In genomic region chr1:41578712-41579335, GRCh38 we compare ENCODE assay signal across 8 cellular contexts.
DNase-seq lines count a peak whose midpoint lies in the region; TF ChIP-seq lines count a peak whose summit lies in the region.

No MANE protein-coding gene starts in this region.

- DNase-seq in activated CD4-positive, alpha-beta T cell treated with anti-CD3 and anti-CD28 coated beads for 48 hours: peak; percentile 2
- DNase-seq in activated CD4-positive, alpha-beta T cell treated with anti-CD3 and anti-CD28 coated beads, Interleukin-2, amount 50 U/mL, for 48 hours: no peak
- peak; percentile 22 for DNase-seq in RKO (ENCODE audit: low spot score)
- peak; percentile 35 for DNase-seq in fibroblast of pulmonary artery (ENCODE audit: low read depth)
- DNase-seq in thyroid gland: no peak
- no peak for DNase-seq in activated CD4-positive, alpha-beta T cell treated with anti-CD3 and anti-CD28 coated beads for 4 hours
- DNase-seq in putamen (ENCODE audit: low spot score): no peak
- DNase-seq in cerebellum (ENCODE audit: low spot score): no peak

- no peaks in the 10 kb centered on the region for H3K9me3 ChIP-seq in thyroid gland

- TF ChIP-seq CTCF in fibroblast of pulmonary artery (IDR thresholded peaks at IDR 0.05; ENCODE audit: low read length, missing control alignments): peak; percentile 52
- peak in 4 of 6 experiments; percentile 32 to 50 (median 46) for TF ChIP-seq CTCF in thyroid gland (IDR thresholded peaks at IDR 0.05)

- no peaks in the 10 kb centered on the region for H3K27me3 ChIP-seq in thyroid gland

- intact Hi-C loops in thyroid gland (cut with DNase I): loop anchor here (10.0 kb wide), 1 partner anchor 216 kb away; no protein-coding TSS in a partner anchor

- H3K4me3 ChIP-seq in fibroblast of pulmonary artery (replicated peaks; ENCODE audit: low read depth, low read length) (no peak overlapping the region), thyroid gland (replicated peaks in 1 of 3) (no peak overlapping the region)

- no peak overlapping the region for H3K27ac ChIP-seq in thyroid gland

- no peak for TF ChIP-seq POLR2A in thyroid gland (IDR thresholded peaks at IDR 0.05)

- no peaks in the 10 kb centered on the region for H3K36me3 ChIP-seq in thyroid gland

- 71 to 82% methylated on average over 4 of the region's 4 CpGs for WGBS in thyroid gland, 2 donors

- peaks cover 22 to 28% of the 10 kb centered on the region in 2 donors for H3K4me1 ChIP-seq in thyroid gland

Comparison
In these comparisons a context has a peak if more than half of its experiments do, and no peak if none do; other contexts are left out.
1. DNase-seq: peak in activated CD4-positive, alpha-beta T cell treated with anti-CD3 and anti-CD28 coated beads for 48 hours (single experiment), RKO (single experiment) and fibroblast of pulmonary artery (single experiment); none in activated CD4-positive, alpha-beta T cell treated with anti-CD3 and anti-CD28 coated beads, Interleukin-2, amount 50 U/mL, for 48 hours (0 of 2), thyroid gland (0 of 2), activated CD4-positive, alpha-beta T cell treated with anti-CD3 and anti-CD28 coated beads for 4 hours (0 of 2), putamen (single experiment) and cerebellum (single experiment).